Comparison of ENCODE assay signal across 25 cellular contexts in the genomic region with DNA sequence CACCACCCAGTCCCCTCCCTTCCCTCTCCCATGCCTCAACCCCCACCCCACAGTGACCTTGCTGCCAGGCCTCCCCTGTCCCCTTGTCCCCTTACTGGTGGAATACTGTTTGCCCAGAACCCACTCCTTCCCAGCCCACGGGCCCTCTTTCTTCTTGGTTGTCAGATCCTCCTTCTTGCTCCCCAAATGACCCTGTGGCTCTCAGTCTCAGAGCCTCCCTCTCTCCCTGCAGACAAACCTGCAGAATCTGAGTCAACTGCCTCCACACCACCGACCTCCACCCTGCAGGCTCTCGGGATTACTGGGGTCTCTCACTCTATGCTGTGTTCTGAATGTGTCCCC.
"Had no signal": no experiment of that assay in that cellular context is flagged by ENCODE, and none has a peak within 500 bp of the region (broad histone marks: within the 10 kb centered on the region; RNA-seq: fewer than 3 reads in every experiment).

No MANE protein-coding gene starts in this region.

- H3K4me1 ChIP-seq: colonic mucosa, psoas muscle, vagina had no signal

- DNase-seq: activated CD4-positive, alpha-beta T cell treated with anti-CD3 and anti-CD28 coated beads for 4 hours; activated CD4-positive, alpha-beta T cell treated with anti-CD3 and anti-CD28 coated beads, Interleukin-2, amount 50 U/mL, for 4 hours; activated gamma-delta T cell; activated naive CD4-positive, alpha-beta T cell treated with anti-CD3 and anti-CD28 coated beads, Interleukin-2, amount 10 ng/mL, durations not matched to agents 7 days and 5 days; activated naive CD8-positive, alpha-beta T cell treated with anti-CD3 and anti-CD28 coated beads, Interleukin-2, amount 10 ng/mL, durations not matched to agents 7 days and 5 days; activated T-cell treated with anti-CD3 and anti-CD28 coated beads for 4 hours; cerebellar nuclear complex; colonic mucosa; effector memory CD4-positive, alpha-beta T cell; foreskin fibroblast; head of caudate nucleus; hippocampal formation; left colon; natural killer cell; pancreas; psoas muscle; spleen; stimulated activated naive CD8-positive, alpha-beta T cell treated with anti-CD3 and anti-CD28 coated beads, Interleukin-15, Interleukin-2, amounts not matched to agents 100 U/mL and 50 U/mL, for 24 hours; T-helper 9 cell; testis had no signal

- H3K27ac ChIP-seq: ascending aorta, cardiac muscle cell, colonic mucosa, pancreas, psoas muscle, spleen, vagina, VCaP had no signal

- H3K27me3 ChIP-seq: ascending aorta, cardiac muscle cell, colonic mucosa, pancreas, spleen, testis, vagina had no signal

- H3K9me3 ChIP-seq: ascending aorta, colonic mucosa, pancreas, psoas muscle, spleen, testis, vagina had no signal

- H3K36me3 ChIP-seq: ascending aorta, cardiac muscle cell, colonic mucosa, pancreas, vagina had no signal

- H3K4me3 ChIP-seq: ascending aorta, cardiac muscle cell, colonic mucosa, pancreas, psoas muscle, spleen, testis, vagina had no signal

- ATAC-seq: esophagus mucosa; left colon; natural killer cell; psoas muscle; stimulated activated naive CD8-positive, alpha-beta T cell treated with anti-CD3 and anti-CD28 coated beads, Interleukin-15, Interleukin-2, amounts not matched to agents 100 U/mL and 50 U/mL, for 24 hours had no signal
